Comparison of ENCODE assay signal across 14 cellular contexts in the genomic region with DNA sequence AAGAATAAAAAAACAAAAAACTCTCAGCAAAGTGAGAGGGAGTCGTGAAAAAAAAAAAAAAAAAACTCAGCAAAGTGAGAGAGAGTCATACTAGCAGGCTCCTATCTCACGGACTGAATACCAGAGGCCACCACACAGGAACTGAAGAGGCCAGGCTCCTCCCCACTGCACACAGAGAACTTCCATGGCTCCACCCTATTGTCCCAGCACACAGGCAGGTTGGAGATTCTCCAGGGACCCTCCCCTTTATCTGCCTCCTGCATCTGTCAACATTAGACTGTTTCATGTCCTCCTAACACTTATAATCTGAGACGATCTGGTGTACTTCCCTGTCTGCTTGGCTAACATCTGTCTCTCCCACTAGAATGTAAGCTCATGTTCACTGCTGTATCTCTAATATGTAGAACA. TPM values are rescaled to one million over a fixed set of nuclear protein-coding genes. Genes with fewer than 3 reads are reported as not detected.
DNase-seq lines count a peak whose midpoint lies in the region; ATAC-seq, FAIRE-seq and TF ChIP-seq lines count a peak whose summit lies in the region.
"Had no signal": no experiment of that assay in that cellular context is flagged by ENCODE, and none has a peak within 500 bp of the region (broad histone marks: within the 10 kb centered on the region; RNA-seq: fewer than 3 reads in every experiment).

No MANE protein-coding gene starts in this region.

- no peak for ATAC-seq in HG03571 (IDR thresholded peaks at IDR 0.05; ENCODE audit: unreplicated experiment)

- no peak overlapping the region for H3K4me2 ChIP-seq in astrocyte (ENCODE audit: low read length)
- H3K4me2 ChIP-seq in hepatocyte = peak overlapping the region; percentile 28

- H3K9me3 ChIP-seq in astrocyte (ENCODE audit: insufficient read depth, low read depth, low read length) (no peaks in the 10 kb centered on the region), hepatocyte (ENCODE audit: low read depth) (no peaks in the 10 kb centered on the region)
- H3K9me3 ChIP-seq: sigmoid colon, SJSA1, thyroid gland had no signal

- H3K9me2 ChIP-seq in hepatocyte (replicated peaks; ENCODE audit: insufficient read depth) = no peaks in the 10 kb centered on the region

- H3K4me1 ChIP-seq in astrocyte (ENCODE audit: insufficient read depth, low read length) (no peaks in the 10 kb centered on the region), hepatocyte (ENCODE audit: insufficient read depth) (no peaks in the 10 kb centered on the region)
- H3K4me1 ChIP-seq: sigmoid colon, SJSA1 had no signal

- H3K4me1 Mint-ChIP-seq in astrocyte (ENCODE audit: low read depth, unreplicated experiment) = peaks cover 8% of the 10 kb centered on the region

- peaks cover 2% of the 10 kb centered on the region for H3K9me3 Mint-ChIP-seq in astrocyte (ENCODE audit: unreplicated experiment)

- H3K9ac ChIP-seq in astrocyte (ENCODE audit: low read length) = no peak overlapping the region

- DNase-seq in AG08396 (ENCODE audit: low spot score) = peak; percentile 44
- DNase-seq in LHCN-M2 (ENCODE audit: low read depth) = peak; percentile 8
- peak; percentile 55 for DNase-seq in astrocyte (ENCODE audit: low read depth)
- DNase-seq in hepatocyte (ENCODE audit: low spot score) = peak; percentile 77
- no peak for DNase-seq in posterior cingulate gyrus
- DNase-seq in MV-4-11 (lab: John Stamatoyannopoulos, UW) = no peak
- DNase-seq in medulla oblongata (ENCODE audit: extremely low spot score) = no peak
- DNase-seq: activated gamma-delta T cell treated with Interleukin-2 at 50 U/mL for 16 hours, glutamatergic neuron, sigmoid colon had no signal

- H3K27ac ChIP-seq in astrocyte (ENCODE audit: low read depth, low read length) (no peak overlapping the region), hepatocyte (peak overlapping the region; percentile 35)
- H3K27ac ChIP-seq: sigmoid colon, SJSA1, thyroid gland had no signal

- no peaks in the 10 kb centered on the region for H3K79me2 ChIP-seq in astrocyte (ENCODE audit: insufficient read depth, low read length)
- no peaks in the 10 kb centered on the region for H3K79me2 ChIP-seq in hepatocyte

- no peak overlapping the region for H2AFZ ChIP-seq in astrocyte (ENCODE audit: low read depth, low read length)
- peak overlapping the region; percentile 31 for H2AFZ ChIP-seq in hepatocyte

- FAIRE-seq in astrocyte (lab: Jason Lieb, UNC) = no peak
- FAIRE-seq: colon had no signal

- WGBS in hepatocyte (ENCODE audit: low lambda C conversion rate, missing lambda C conversion rate) = 18% methylated on average over 3 of the region's 3 CpGs

- H3K4me3 Mint-ChIP-seq in astrocyte (ENCODE audit: unreplicated experiment) = no peak overlapping the region

- H3K27ac Mint-ChIP-seq in astrocyte (ENCODE audit: unreplicated experiment) = peak overlapping the region; percentile 37

- H3K27me3 ChIP-seq in astrocyte (ENCODE audit: insufficient read depth, low read length) (no peaks in the 10 kb centered on the region), hepatocyte (no peaks in the 10 kb centered on the region)
- H3K27me3 ChIP-seq: sigmoid colon, SJSA1, thyroid gland had no signal

- H3K4me3 ChIP-seq in astrocyte (ENCODE audit: insufficient read depth, low read depth, low read length) (no peak overlapping the region), hepatocyte (no peak overlapping the region)
- H3K4me3 ChIP-seq: sigmoid colon, SJSA1, thyroid gland had no signal

- H3K27me3 Mint-ChIP-seq in astrocyte (ENCODE audit: low read depth, unreplicated experiment) = peaks cover 2% of the 10 kb centered on the region

- TF ChIP-seq CTCF in astrocyte (IDR thresholded peaks at IDR 0.05; ENCODE audit: insufficient read depth, low read depth, low read length) (no peak), hepatocyte (IDR thresholded peaks at IDR 0.05; ENCODE audit: poor library complexity) (no peak)

- intact Hi-C loops in posterior cingulate gyrus (cut with DNase I) = no loop called here

- H4K20me1 ChIP-seq in astrocyte (ENCODE audit: insufficient read depth, low read length) (no peaks in the 10 kb centered on the region), hepatocyte (ENCODE audit: insufficient read depth, poor library complexity, severe bottlenecking) (no peaks in the 10 kb centered on the region)

- H3K36me3 Mint-ChIP-seq in astrocyte (ENCODE audit: low read depth, unreplicated experiment) = no peaks in the 10 kb centered on the region

- no peaks in the 10 kb centered on the region for H3K36me3 ChIP-seq in astrocyte (ENCODE audit: insufficient read depth, low read length)
- H3K36me3 ChIP-seq in hepatocyte (replicated peaks; ENCODE audit: insufficient read depth, low read depth) = no peaks in the 10 kb centered on the region
- H3K36me3 ChIP-seq: sigmoid colon, SJSA1, thyroid gland had no signal

RNA-seq across cellular contexts. Expression of a gene that starts 37.0 kb away (rescaled TPM):
- total RNA-seq in LHCN-M2 (2014; rRNA removed) = 12.4 and 15.8 TPM in 2 replicates
- 54.2 TPM for polyA plus RNA-seq in LHCN-M2 (2012)
- total RNA-seq in astrocyte = 99.9 and 128 TPM in 2 replicates
- 29.0 and 35.5 TPM in 2 replicates for total RNA-seq in hepatocyte
- polyA plus RNA-seq in hepatocyte = 68.7 and 74.7 TPM in 2 replicates

Comparison
In these comparisons a context has a peak if more than half of its experiments do, and no peak if none do; other contexts are left out.
1. DNase-seq: peak in AG08396 (single experiment), LHCN-M2 (single experiment), astrocyte (single experiment) and hepatocyte (single experiment); none in posterior cingulate gyrus (0 of 10), MV-4-11 (single experiment) and medulla oblongata (single experiment).